Comparison of ENCODE assay signal across 17 cellular contexts in genomic region chr18:58666176-58666575, GRCh38. TPM values are rescaled to one million over a fixed set of nuclear protein-coding genes. Genes with fewer than 3 reads are reported as not detected.
A peak's percentile ranks its signal among the peaks of the same experiment; 100 is the strongest.
DNase-seq lines count a peak whose midpoint lies in the region; ATAC-seq and TF ChIP-seq lines count a peak whose summit lies in the region.
"Had no signal": no experiment of that assay in that cellular context is flagged by ENCODE, and none has a peak within 500 bp of the region (broad histone marks: within the 10 kb centered on the region; RNA-seq: fewer than 3 reads in every experiment).

No MANE protein-coding gene starts in this region.

- H3K27me3 Mint-ChIP-seq in activated B cell treated with CpG ODN at 0.5 μM for 24 hours: no peaks in the 10 kb centered on the region
- peaks cover 2% of the 10 kb centered on the region for H3K27me3 Mint-ChIP-seq in endothelial cell (ENCODE audit: unreplicated experiment)

- no peaks in the 10 kb centered on the region for H3K9me3 ChIP-seq in GM23248 (ENCODE audit: low read depth)
- H3K9me3 ChIP-seq: BE2C had no signal

- no peaks in the 10 kb centered on the region for H3K9me3 Mint-ChIP-seq in activated B cell treated with CpG ODN at 0.5 μM for 24 hours
- no peaks in the 10 kb centered on the region for H3K9me3 Mint-ChIP-seq in endothelial cell (ENCODE audit: unreplicated experiment)
- H3K9me3 Mint-ChIP-seq: CD8-positive, alpha-beta memory T cell had no signal

- H3F3A ChIP-seq in GM23248 (ENCODE audit: insufficient read depth): peaks cover 42% of the 10 kb centered on the region

- peaks cover 80% of the 10 kb centered on the region for H3K4me1 Mint-ChIP-seq in activated B cell treated with CpG ODN at 0.5 μM for 24 hours
- peaks cover 20% of the 10 kb centered on the region for H3K4me1 Mint-ChIP-seq in endothelial cell (ENCODE audit: unreplicated experiment)

- CTCF ChIA-PET in activated B cell treated with CpG ODN at 0.5 μM for 24 hours (lab: Charles Lee): no interaction called here

- H3K4me3 ChIP-seq in AG10803 (ENCODE audit: low read length) (no peak overlapping the region), GM23248 (no peak overlapping the region), fibroblast of villous mesenchyme (ENCODE audit: low read depth, low read length) (no peak overlapping the region)
- H3K4me3 ChIP-seq: GM12878 had no signal

- H2AFZ ChIP-seq in GM23248: no peak overlapping the region

- DNase-seq in AG10803 (ENCODE audit: low read depth) (peak; percentile 66), GM23248 (peak; percentile 43), activated B cell treated with CpG ODN at 0.5 μM for 24 hours (no peak), fibroblast of villous mesenchyme (ENCODE audit: low read depth) (peak; percentile 70), activated gamma-delta T cell treated with Interleukin-2 at 50 U/mL for 16 hours (no peak), endothelial cell (ENCODE audit: low spot score) (no peak)
- DNase-seq in activated CD4-positive, alpha-beta T cell treated with anti-CD3 and anti-CD28 coated beads for 48 hours: no peak
- DNase-seq: BE2C; CD8-positive, alpha-beta memory T cell; KG1; NCI-H1105; NCI-H187 treated with DMSO at 0.1 percent for 48 hours; NCI-H2171; NCI-H510A; SHP77 had no signal

- no peak overlapping the region for H3K4me3 Mint-ChIP-seq in activated B cell treated with CpG ODN at 0.5 μM for 24 hours
- H3K4me3 Mint-ChIP-seq in endothelial cell (ENCODE audit: unreplicated experiment): no peak overlapping the region
- H3K4me3 Mint-ChIP-seq: CD8-positive, alpha-beta memory T cell had no signal

- H3K36me3 Mint-ChIP-seq in activated B cell treated with CpG ODN at 0.5 μM for 24 hours (ENCODE audit: low read depth) (peaks cover 16% of the 10 kb centered on the region), endothelial cell (ENCODE audit: low read depth, unreplicated experiment) (peaks cover 3% of the 10 kb centered on the region)

- no peak for ATAC-seq in activated B cell treated with CpG ODN at 0.5 μM for 24 hours (ENCODE audit: low read depth)
- no peak for ATAC-seq in HG02884 (IDR thresholded peaks at IDR 0.05; ENCODE audit: unreplicated experiment)

- H3K4me2 ChIP-seq in GM23248 (ENCODE audit: unreplicated experiment): no peak overlapping the region

- H4K20me1 ChIP-seq in GM23248 (ENCODE audit: insufficient read depth): no peaks in the 10 kb centered on the region

- WGBS in GM23248 (ENCODE audit: low coverage in 1 of 2, low lambda C conversion rate in 2 of 2, missing lambda C conversion rate in 2 of 2), 2 experiments: 66 to 76% methylated on average over 2 to 3 of the region's 3 CpGs

- 0 out of 2 replicates have a peak overlapping the region, but pooled peaks have one; percentile 0 for H3K27ac ChIP-seq in GM23248

- no peaks in the 10 kb centered on the region for H3K27me3 ChIP-seq in GM23248 (replicated peaks; ENCODE audit: insufficient read depth)
- H3K27me3 ChIP-seq: BE2C had no signal

- H3K9me2 ChIP-seq in GM23248 (ENCODE audit: insufficient read depth): no peaks in the 10 kb centered on the region

- H3K4me1 ChIP-seq in GM23248 (ENCODE audit: insufficient read depth): peaks cover 53% of the 10 kb centered on the region
- H3K4me1 ChIP-seq: BE2C had no signal

- POLR2A ChIA-PET in activated B cell treated with CpG ODN at 0.5 μM for 24 hours (lab: Charles Lee): interaction anchor here (1.3 kb wide), 1 partner anchor 8 kb away, joined by 3 read pairs; no protein-coding TSS in a partner anchor

- intact Hi-C loops in activated B cell treated with CpG ODN at 0.5 μM for 24 hours (cut with micrococcal nuclease): no loop called here

- H3K36me3 ChIP-seq in GM23248 (ENCODE audit: low read depth): no peaks in the 10 kb centered on the region
- H3K36me3 ChIP-seq: BE2C had no signal

- H3K79me2 ChIP-seq in GM23248 (ENCODE audit: insufficient read depth): no peaks in the 10 kb centered on the region

- H3K9ac ChIP-seq in GM23248: no peak overlapping the region

- H3K27ac Mint-ChIP-seq in activated B cell treated with CpG ODN at 0.5 μM for 24 hours (peak overlapping the region; percentile 61), endothelial cell (ENCODE audit: unreplicated experiment) (no peak overlapping the region)

- in situ Hi-C loops in GM23248 (cut with MboI): no loop called here

- TF ChIP-seq CTCF in AG10803 (conservative IDR thresholded peaks at IDR 0.05; ENCODE audit: low read length): no peak
- no peak for TF ChIP-seq CTCF in activated B cell treated with CpG ODN at 0.5 μM for 24 hours (IDR thresholded peaks at IDR 0.05)
- no peak for TF ChIP-seq CTCF in fibroblast of villous mesenchyme (IDR thresholded peaks at IDR 0.05; ENCODE audit: insufficient read depth, low read depth, low read length)
- TF ChIP-seq CTCF in endothelial cell (IDR thresholded peaks at IDR 0.05; ENCODE audit: unreplicated experiment): no peak

RNA-seq across cellular contexts. Expression of gene MALT1, which starts 5.1 kb away (rescaled TPM):
- 42.5 and 44.0 TPM in 2 replicates for total RNA-seq in GM23248 (2014; rRNA removed; shearing (Covaris generic))
- 10.9 and 12.6 TPM in 2 replicates for polyA plus RNA-seq in GM23248 (2016; fragmentation: Nextera tagmentation; extraction: Ambion mirVana)
- total RNA-seq in activated B cell treated with CpG ODN at 0.5 μM for 24 hours: 61.6 and 75.6 TPM in 2 replicates
- total RNA-seq in fibroblast of villous mesenchyme: 32.9 and 85.1 TPM in 2 replicates
- 17.3 TPM for total RNA-seq in endothelial cell (ENCODE audit: unreplicated experiment)

RNA-seq across cellular contexts. Expression of gene ALPK2, which starts 37.3 kb away (rescaled TPM):
- total RNA-seq in GM23248 (2014; rRNA removed; shearing (Covaris generic)): 85.0 and 98.6 TPM in 2 replicates
- polyA plus RNA-seq in GM23248 (2016; fragmentation: Nextera tagmentation; extraction: Ambion mirVana): 41.2 and 55.1 TPM in 2 replicates
- total RNA-seq in activated B cell treated with CpG ODN at 0.5 μM for 24 hours: 0.05 and 0.13 TPM in 2 replicates
- 158 and 237 TPM in 2 replicates for total RNA-seq in fibroblast of villous mesenchyme
- total RNA-seq in endothelial cell (ENCODE audit: unreplicated experiment): 0.59 TPM

Comparison
In these comparisons a context has a peak if more than half of its experiments do, and no peak if none do; other contexts are left out.
1. DNase-seq: peak in AG10803 (single experiment), GM23248 (single experiment) and fibroblast of villous mesenchyme (single experiment); none in activated B cell treated with CpG ODN at 0.5 μM for 24 hours (single experiment), activated CD4-positive, alpha-beta T cell treated with anti-CD3 and anti-CD28 coated beads for 48 hours (single experiment), activated gamma-delta T cell treated with Interleukin-2 at 50 U/mL for 16 hours (single experiment) and endothelial cell (single experiment).
2. RNA of gene ALPK2, which starts 37.3 kb away (total RNA-seq): 158 to 237 TPM in fibroblast of villous mesenchyme and 85.0 to 98.6 TPM in GM23248; 0.59 TPM in endothelial cell (single experiment) and 0.05 to 0.13 TPM in activated B cell treated with CpG ODN at 0.5 μM for 24 hours; every median in the first group is over 10 times any median in the second.